Comparison of ENCODE assay signal across 26 cellular contexts in the genomic region with DNA sequence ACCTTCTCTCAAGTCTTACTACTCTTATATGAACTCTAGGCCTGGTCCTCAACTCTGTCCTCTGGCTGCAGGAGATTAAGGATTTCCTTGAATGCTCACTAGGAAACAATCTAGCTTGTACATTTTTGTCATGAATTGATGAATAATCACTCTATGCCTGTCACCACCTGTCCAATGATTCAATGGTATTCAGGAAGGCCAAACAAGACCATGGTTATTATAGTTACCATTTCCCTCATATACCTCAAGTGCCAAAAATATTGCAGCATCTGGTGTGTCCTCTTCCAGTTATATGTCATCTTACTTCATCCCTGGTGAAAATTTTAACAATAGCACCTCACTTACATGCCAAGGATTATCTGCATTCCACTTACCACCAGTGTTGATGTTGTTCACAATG.
"Had no signal": no experiment of that assay in that cellular context is flagged by ENCODE, and none has a peak within 500 bp of the region (broad histone marks: within the 10 kb centered on the region; RNA-seq: fewer than 3 reads in every experiment).

No MANE protein-coding gene starts in this region.

- H3K4me1 ChIP-seq: adrenal gland, body of pancreas, left ventricle myocardium inferior, right lobe of liver, uterus had no signal

- H3K9me3 ChIP-seq: body of pancreas, uterus had no signal

- H3K36me3 ChIP-seq: adrenal gland, heart left ventricle, left ventricle myocardium inferior, right lobe of liver, uterus, WERI-Rb-1 had no signal

- DNase-seq: activated CD4-positive, alpha-beta T cell treated with anti-CD3 and anti-CD28 coated beads for 48 hours; activated CD4-positive, alpha-beta T cell treated with anti-CD3 and anti-CD28 coated beads, Interleukin-2, amount 50 U/mL, for 48 hours; activated CD8-positive, alpha-beta memory T cell treated with anti-CD3 and anti-CD28 coated beads for 24 hours; activated effector memory CD4-positive, alpha-beta T cell treated with Interleukin-2 at 50 U/mL for 16 hours; activated naive CD4-positive, alpha-beta T cell treated with anti-CD3 and anti-CD28 coated beads for 36 hours; activated naive CD8-positive, alpha-beta T cell treated with anti-CD3 and anti-CD28 coated beads for 36 hours; aorta; body of pancreas; caudate nucleus; cortex of kidney; foreskin fibroblast; heart left ventricle; left ventricle myocardium inferior; mucosa of descending colon; right lobe of liver; stimulated activated CD4-positive, alpha-beta T cell treated with anti-CD3 and anti-CD28 coated beads, Interleukin-4, amount 100 ng/mL, for 24 hours; stimulated activated CD8-positive, alpha-beta memory T cell treated with anti-CD3 and anti-CD28 coated beads, Interleukin-4, amount 100 ng/mL, for 48 hours; stimulated activated naive CD8-positive, alpha-beta T cell treated with anti-CD3 and anti-CD28 coated beads, Interleukin-15, amount 100 ng/mL, for 72 hours; substantia nigra; T-helper 17 cell; T1000; uterus; WERI-Rb-1 had no signal

- H3K4me3 ChIP-seq: adrenal gland, body of pancreas, heart left ventricle, left ventricle myocardium inferior, lung, mucosa of descending colon, right lobe of liver, skin epidermis, uterus had no signal

- H3K27ac ChIP-seq: adrenal gland, body of pancreas, heart left ventricle, left ventricle myocardium inferior, right lobe of liver, skin epidermis, uterus, WERI-Rb-1 had no signal

- H3K27me3 ChIP-seq: adrenal gland, body of pancreas, heart left ventricle, right lobe of liver, uterus had no signal
